Comparison of ENCODE assay signal across 9 cellular contexts in genomic region chr12:111367661-111368221, GRCh38. TPM values are rescaled to one million over a fixed set of nuclear protein-coding genes. Genes with fewer than 3 reads are reported as not detected.
DNase-seq lines count a peak whose midpoint lies in the region; ATAC-seq and TF ChIP-seq lines count a peak whose summit lies in the region.
"Had no signal": no experiment of that assay in that cellular context is flagged by ENCODE, and none has a peak within 500 bp of the region (broad histone marks: within the 10 kb centered on the region; RNA-seq: fewer than 3 reads in every experiment).

No MANE protein-coding gene starts in this region.

- no peak overlapping the region for H2AFZ ChIP-seq in neural progenitor cell (replicated peaks)

- peaks cover 14% of the 10 kb centered on the region for H3K27me3 Mint-ChIP-seq in neural progenitor cell (ENCODE audit: insufficient read depth, low read depth)

- H3K9ac ChIP-seq in neural progenitor cell = no peak overlapping the region

- peak overlapping the region; percentile 90 for H3K4me3 Mint-ChIP-seq in neural progenitor cell

- intact Hi-C loops in esophagus squamous epithelium (cut with DNase I) = no loop called here

- peak overlapping the region; percentile 88 for H3K4me2 ChIP-seq in neural progenitor cell

- H3F3A ChIP-seq in neural progenitor cell (ENCODE audit: low read depth) = peaks cover 3% of the 10 kb centered on the region

- POLR2A ChIA-PET in HEK293T (lab: Yijun Ruan, JAX) = interaction anchor here (2.0 kb wide), 1 partner anchor 8 kb away, joined by 5 read pairs; no protein-coding TSS in a partner anchor

- H3K4me1 ChIP-seq in esophagus squamous epithelium = peaks cover 19 to 32% (median 21%) of the 10 kb centered on the region in 3 donors
- peaks cover 6% of the 10 kb centered on the region for H3K4me1 ChIP-seq in neural progenitor cell

- H3K27me3 ChIP-seq in esophagus squamous epithelium (no peaks in the 10 kb centered on the region), neural progenitor cell (peaks cover 23% of the 10 kb centered on the region)

- TF ChIP-seq POLR2A in esophagus squamous epithelium (IDR thresholded peaks at IDR 0.05) = no peak

- H3K36me3 ChIP-seq in esophagus squamous epithelium (peaks cover 0 to 36% (median 0%) of the 10 kb centered on the region in 3 donors), neural progenitor cell (no peaks in the 10 kb centered on the region)

- H3K9me3 ChIP-seq in esophagus squamous epithelium (no peaks in the 10 kb centered on the region), neural progenitor cell (ENCODE audit: low read depth) (no peaks in the 10 kb centered on the region)

- H3K4me1 Mint-ChIP-seq in neural progenitor cell = peaks cover 25% of the 10 kb centered on the region

- CTCF ChIA-PET in HEK293T (lab: Yijun Ruan, JAX) = interaction anchor here (1.2 to 1.3 kb wide), 2 partner anchors 37 to 84 kb away, joined by 3 read pairs; no protein-coding TSS in a partner anchor

- H3K79me2 ChIP-seq in neural progenitor cell (ENCODE audit: low read depth) = no peaks in the 10 kb centered on the region

- H3K27ac ChIP-seq in esophagus squamous epithelium (peak overlapping the region in 2 of 4 donors; percentile 62 to 79), neural progenitor cell (no peak overlapping the region)

- DNase-seq in CD1c-positive myeloid dendritic cell (ENCODE audit: extremely low spot score) (peak; percentile 43), RKO (ENCODE audit: low spot score) (peak; percentile 70), esophagus squamous epithelium (lab: John Stamatoyannopoulos, UW) (no peak), neural progenitor cell (ENCODE audit: low spot score) (no peak), SIG-M5 (lab: John Stamatoyannopoulos, UW) (no peak), HEK293T (ENCODE audit: extremely low spot score) (no peak), amygdala (lab: John Stamatoyannopoulos, UW) (no peak)

- no peaks in the 10 kb centered on the region for H3K9me3 Mint-ChIP-seq in neural progenitor cell
- H3K9me3 Mint-ChIP-seq: T-helper 1 cell treated with Interleukin-12 subunit alpha and Interleukin-12 subunit beta and Interleukin-4 antibody, amounts not matched to agents 30 μg/mL and 1 μg/mL, for 36 hours had no signal

- H3K36me3 Mint-ChIP-seq in neural progenitor cell = peaks cover 7% of the 10 kb centered on the region

- peak overlapping the region; percentile 73 to 92 (median 82) for H3K4me3 ChIP-seq in esophagus squamous epithelium
- H3K4me3 ChIP-seq in neural progenitor cell = peak overlapping the region; percentile 66

- WGBS in esophagus squamous epithelium, 2 donors = 30% methylated on average over 5 of the region's 7 CpGs; no CpG with 5 or more reads in 1 of the 2 donors

- no peak for TF ChIP-seq CTCF in esophagus squamous epithelium (IDR thresholded peaks at IDR 0.05)
- TF ChIP-seq CTCF in neural progenitor cell (IDR thresholded peaks at IDR 0.05) = no peak

- no peak for ATAC-seq in HG03521 (IDR thresholded peaks at IDR 0.05; ENCODE audit: unreplicated experiment)

- H3K27ac Mint-ChIP-seq in neural progenitor cell = no peak overlapping the region
- H3K27ac Mint-ChIP-seq: T-helper 1 cell treated with Interleukin-12 subunit alpha and Interleukin-12 subunit beta and Interleukin-4 antibody, amounts not matched to agents 30 μg/mL and 1 μg/mL, for 36 hours had no signal

- peaks cover 22% of the 10 kb centered on the region for H4K20me1 ChIP-seq in neural progenitor cell (ENCODE audit: low read depth)

TF ChIP-seq in HEK293T, 16 proteins besides CTCF, POLR2A, EP300 and RAD21:
- TF ChIP-seq ZNF384 (IDR thresholded peaks at IDR 0.05) (no peak), FOXM1 (IDR thresholded peaks at IDR 0.05; ENCODE audit: borderline replicate concordance) (no peak), NFRKB (IDR thresholded peaks at IDR 0.05) (no peak), FOXK2 (IDR thresholded peaks at IDR 0.05) (no peak), HDGF (IDR thresholded peaks at IDR 0.05; ENCODE audit: borderline replicate concordance) (no peak), CTBP1 (IDR thresholded peaks at IDR 0.05; ENCODE audit: borderline replicate concordance) (no peak), SUZ12 (IDR thresholded peaks at IDR 0.05) (no peak), FOXA1 (IDR thresholded peaks at IDR 0.05) (no peak), BHLHE40 (IDR thresholded peaks at IDR 0.05; ENCODE audit: borderline replicate concordance) (no peak)

RNA-seq across cellular contexts. Expression of gene PHETA1, which starts 1.2 kb away (rescaled TPM):
- total RNA-seq in esophagus squamous epithelium (10 to 100 TPM in 1 of 4 donors, 1 to 10 TPM in 3; 6.9 to 29.9 (median 7.8) TPM), neural progenitor cell (ENCODE audit: low replicate concordance) (1.5 and 12.8 TPM in 2 replicates)

RNA-seq across cellular contexts. Expression of gene SH2B3, which starts 38.0 kb away (rescaled TPM):
- total RNA-seq in esophagus squamous epithelium (10 to 100 TPM in 1 of 4 donors, 1 to 10 TPM in 3; 3.3 to 16.2 (median 5.6) TPM), neural progenitor cell (ENCODE audit: low replicate concordance) (2.8 and 5.7 TPM in 2 replicates)

Comparison
In these comparisons a context has a peak if more than half of its experiments do, and no peak if none do; other contexts are left out.
1. DNase-seq: peak in CD1c-positive myeloid dendritic cell (single experiment) and RKO (single experiment); none in esophagus squamous epithelium (single experiment), neural progenitor cell (single experiment), SIG-M5 (single experiment), HEK293T (single experiment) and amygdala (0 of 56).